16 cellular contexts compared by ENCODE assay signal in genomic region chr15:71570736-71571135, GRCh38.
A peak's percentile ranks its signal among the peaks of the same experiment; 100 is the strongest.
DNase-seq lines count a peak whose midpoint lies in the region; ATAC-seq lines count a peak whose summit lies in the region.
"Had no signal": no experiment of that assay in that cellular context is flagged by ENCODE, and none has a peak within 500 bp of the region (broad histone marks: within the 10 kb centered on the region; RNA-seq: fewer than 3 reads in every experiment).

No MANE protein-coding gene starts in this region.

- no peak for ATAC-seq in left lobe of liver
- ATAC-seq in GM18867 (IDR thresholded peaks at IDR 0.05; ENCODE audit: unreplicated experiment) = no peak
- no peak for ATAC-seq in HG02973 (IDR thresholded peaks at IDR 0.05; ENCODE audit: unreplicated experiment)
- ATAC-seq: CD8-positive, alpha-beta T cell; HCT116; HepG2 had no signal

- H3K27ac ChIP-seq in SJCRH30 (peak overlapping the region; percentile 17; the same call in 1 of the 2 replicates), esophagus (ENCODE audit: low read depth in 2 of 2, low read length in 1 of 2) (peak overlapping the region; percentile 81 to 83)
- H3K27ac ChIP-seq: 22Rv1 had no signal

- no peaks in the 10 kb centered on the region for H3K9me3 ChIP-seq in SJCRH30 (replicated peaks)
- H3K9me3 ChIP-seq in esophagus (ENCODE audit: control insufficient read depth in 2 of 2, insufficient read depth in 1 of 2, low read depth in 1 of 2, low read length in 1 of 2) = no peaks in the 10 kb centered on the region

- H3K36me3 ChIP-seq in SJCRH30 = no peaks in the 10 kb centered on the region
- H3K36me3 ChIP-seq in esophagus (ENCODE audit: control insufficient read depth in 2 of 2, insufficient read depth in 2 of 2, low read length in 1 of 2) = no peaks in the 10 kb centered on the region

- H3K27me3 ChIP-seq in SJCRH30 (no peaks in the 10 kb centered on the region), esophagus (ENCODE audit: control insufficient read depth in 1 of 2, insufficient read depth in 2 of 2, low read length in 2 of 2) (no peaks in the 10 kb centered on the region)

- DNase-seq in ELF-1 (ENCODE audit: low read depth, low spot score) (peak; percentile 33), SJCRH30 (no peak), myocyte (ENCODE audit: low read depth) (peak; percentile 76), left lobe of liver (ENCODE audit: low spot score) (no peak)
- DNase-seq: CD8-positive, alpha-beta T cell; COR-L47; DMS153; DMS79 treated with DMSO at 0.1 percent for 48 hours; EL; GDM1 had no signal

- H3K4me1 ChIP-seq in SJCRH30 (peaks cover 15% of the 10 kb centered on the region), esophagus (ENCODE audit: control insufficient read depth in 2 of 2, insufficient read depth in 2 of 2, low read length in 1 of 2) (peaks cover 0 to 3% of the 10 kb centered on the region in 2 donors)

- 51 to 76% methylated on average over 7 of the region's 7 CpGs for WGBS in esophagus, 2 donors

- H3K4me3 ChIP-seq in SJCRH30 (no peak overlapping the region), esophagus (ENCODE audit: low read depth in 1 of 2, low read length in 2 of 2) (no peak overlapping the region)

Comparison
In these comparisons a context has a peak if more than half of its experiments do, and no peak if none do; other contexts are left out.
1. DNase-seq: peak in ELF-1 (single experiment) and myocyte (single experiment); none in SJCRH30 (0 of 2) and left lobe of liver (single experiment).